In the genomic region with DNA sequence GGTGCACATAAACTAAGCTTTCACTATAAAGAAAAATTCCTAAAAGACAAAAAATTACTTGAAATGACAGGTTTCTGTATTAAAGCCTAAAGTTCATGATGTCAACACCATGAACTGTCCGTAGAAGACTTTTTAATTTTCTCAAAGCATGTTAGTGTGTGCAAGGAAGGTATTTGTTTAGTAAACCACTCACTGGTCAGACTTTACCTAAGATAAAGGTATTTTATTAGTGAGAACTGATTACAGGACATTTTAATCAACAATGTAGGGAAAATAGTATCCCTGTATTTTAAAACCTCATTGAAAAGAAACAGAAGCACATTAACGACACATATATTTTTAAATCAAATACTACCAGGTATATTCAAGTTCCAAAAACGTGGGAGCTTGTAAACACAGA, we compare ENCODE assay signal across 10 cellular contexts. TPM values are rescaled to one million over a fixed set of nuclear protein-coding genes. Genes with fewer than 3 reads are reported as not detected.
DNase-seq lines count a peak whose midpoint lies in the region; ATAC-seq and TF ChIP-seq lines count a peak whose summit lies in the region.
"Had no signal": no experiment of that assay in that cellular context is flagged by ENCODE, and none has a peak within 500 bp of the region (broad histone marks: within the 10 kb centered on the region; RNA-seq: fewer than 3 reads in every experiment).

No MANE protein-coding gene starts in this region.

- H3K9me3 Mint-ChIP-seq in Calu3 (ENCODE audit: low read depth, unreplicated experiment): no peaks in the 10 kb centered on the region
- peaks cover 4% of the 10 kb centered on the region for H3K9me3 Mint-ChIP-seq in progenitor cell of endocrine pancreas (ENCODE audit: low read depth)

- H3K4me1 ChIP-seq in Panc1 (ENCODE audit: control insufficient read depth, insufficient read depth, low read length): peaks cover 46% of the 10 kb centered on the region

- H3K27ac Mint-ChIP-seq in Calu3 (ENCODE audit: unreplicated experiment): peak overlapping the region; percentile 99
- peak overlapping the region; percentile 99 for H3K27ac Mint-ChIP-seq in progenitor cell of endocrine pancreas

- H3K27ac ChIP-seq in Panc1 (ENCODE audit: low read length) (peak overlapping the region; percentile 91), epithelial cell of prostate (peak overlapping the region; percentile 98)

- H3K4me3 Mint-ChIP-seq in Calu3 (ENCODE audit: low read depth, unreplicated experiment) (peak overlapping the region; percentile 99), progenitor cell of endocrine pancreas (ENCODE audit: low read depth) (peak overlapping the region; percentile 100)

- no peak for DNase-seq in Calu3
- DNase-seq in Panc1 (ENCODE audit: low read depth, low spot score): no peak
- no peak for DNase-seq in epithelial cell of prostate (ENCODE audit: low read depth, low spot score)
- no peak for DNase-seq in progenitor cell of endocrine pancreas (ENCODE audit: low spot score, unreplicated experiment)
- no peak for DNase-seq in NCI-H2029 (lab: John Stamatoyannopoulos, UW)
- no peak for DNase-seq in G401 (ENCODE audit: low spot score)
- no peak for DNase-seq in DMS153 (lab: John Stamatoyannopoulos, UW)
- DNase-seq: activated effector memory CD4-positive, alpha-beta T cell treated with Interleukin-2 at 50 U/mL for 16 hours; MV-4-11 had no signal

- no peak for TF ChIP-seq CTCF in Calu3 (IDR thresholded peaks at IDR 0.05; ENCODE audit: unreplicated experiment)
- TF ChIP-seq CTCF in Panc1 (IDR thresholded peaks at IDR 0.05): no peak
- no peak for TF ChIP-seq CTCF in progenitor cell of endocrine pancreas (IDR thresholded peaks at IDR 0.05; ENCODE audit: unreplicated experiment)

- no peaks in the 10 kb centered on the region for H3K27me3 ChIP-seq in Panc1 (ENCODE audit: control insufficient read depth, insufficient read depth, low read length)

- no peaks in the 10 kb centered on the region for H3K9me3 ChIP-seq in Panc1 (ENCODE audit: control insufficient read depth, insufficient read depth, low read depth, low read length)

- in situ Hi-C loops in Panc1 (cut with HindIII; ENCODE audit: low pct_unique_long_range_greater_than_20kb, low sequenced_read_pairs): no loop called here
- in situ Hi-C loops in G401 (cut with HindIII; ENCODE audit: low sequenced_read_pairs): no loop called here

- BruUV-seq in Calu3 (replicated peaks; lab: Mats Ljungman, UMichigan) (no TSS peak), Panc1 (replicated peaks; lab: Mats Ljungman, UMichigan) (TSS peak; percentile 49)

- H3K4me1 Mint-ChIP-seq in Calu3 (ENCODE audit: low read depth, unreplicated experiment) (peaks cover 23% of the 10 kb centered on the region), progenitor cell of endocrine pancreas (ENCODE audit: low read depth) (peaks cover 33% of the 10 kb centered on the region)

- CTCF ChIA-PET in Calu3 (lab: Charles Lee) (no interaction called here), Panc1 (lab: Charles Lee) (no interaction called here)

- no peak for ATAC-seq in Panc1
- ATAC-seq in HG03196 (IDR thresholded peaks at IDR 0.05; ENCODE audit: unreplicated experiment): no peak

- H3K36me3 ChIP-seq in Panc1 (ENCODE audit: control insufficient read depth, insufficient read depth, low read length): no peaks in the 10 kb centered on the region; the same call in 1 of the 2 replicates

- intact Hi-C loops in Calu3 (cut with micrococcal nuclease; ENCODE audit: unreplicated experiment) (loop anchor here (2.0 to 5.0 kb wide), 3 partner anchors 86 to 151 kb away; no protein-coding TSS in a partner anchor), Panc1 (cut with micrococcal nuclease; ENCODE audit: unreplicated experiment) (no loop called here)

- H3K27me3 Mint-ChIP-seq in Calu3 (ENCODE audit: unreplicated experiment) (no peaks in the 10 kb centered on the region), progenitor cell of endocrine pancreas (no peaks in the 10 kb centered on the region)

- POLR2A ChIA-PET in Panc1 (lab: Charles Lee): interaction anchor here (1.1 kb wide), 1 partner anchor 48 kb away, joined by 3 read pairs; no protein-coding TSS in a partner anchor

- H3K36me3 Mint-ChIP-seq in Calu3 (ENCODE audit: insufficient read depth, unreplicated experiment) (peaks cover 49% of the 10 kb centered on the region), progenitor cell of endocrine pancreas (ENCODE audit: insufficient read depth) (peaks cover 3% of the 10 kb centered on the region)

- H3K4me3 ChIP-seq in Panc1 (ENCODE audit: low read depth in 2 of 2, low read length in 2 of 2): peak overlapping the region; percentile 69 to 76; a peak in 3 of 4 replicates

RNA-seq across cellular contexts. Expression of a gene that starts 2.9 kb away (rescaled TPM):
- total RNA-seq in Calu3 (2022): 116 and 124 TPM in 2 replicates
- 153 TPM for total RNA-seq in Panc1 (2021; ENCODE audit: unreplicated experiment)
- 91.7 TPM for polyA plus RNA-seq in Panc1 (2012; ENCODE audit: insufficient read length)
- 129 and 133 TPM in 2 replicates for total RNA-seq in progenitor cell of endocrine pancreas
- total RNA-seq in G401 (2014; rRNA removed; shearing (Covaris generic)): 45.5 and 101 TPM in 2 replicates
